2 cellular contexts compared by ENCODE assay signal in genomic region chr15:74228723-74229081, GRCh38.
TF ChIP-seq lines count a peak whose summit lies in the region.

No MANE protein-coding gene starts in this region.

TF ChIP-seq in IMR-90, 13 proteins besides CTCF, POLR2A, EP300 and RAD21 (continued from another document):
- no peak for TF ChIP-seq CEBPB (IDR thresholded peaks at IDR 0.05; ENCODE audit: low read depth, low read length)
- no peak for TF ChIP-seq RFX5 (IDR thresholded peaks at IDR 0.05; ENCODE audit: low read depth, low read length)

TF ChIP-seq in SK-N-SH treated with all-trans-retinoic acid at 6 μM for 48 hours, 23 proteins besides CTCF, POLR2A, EP300 and RAD21 (continued from another document):
- TF ChIP-seq, protein P1, sequence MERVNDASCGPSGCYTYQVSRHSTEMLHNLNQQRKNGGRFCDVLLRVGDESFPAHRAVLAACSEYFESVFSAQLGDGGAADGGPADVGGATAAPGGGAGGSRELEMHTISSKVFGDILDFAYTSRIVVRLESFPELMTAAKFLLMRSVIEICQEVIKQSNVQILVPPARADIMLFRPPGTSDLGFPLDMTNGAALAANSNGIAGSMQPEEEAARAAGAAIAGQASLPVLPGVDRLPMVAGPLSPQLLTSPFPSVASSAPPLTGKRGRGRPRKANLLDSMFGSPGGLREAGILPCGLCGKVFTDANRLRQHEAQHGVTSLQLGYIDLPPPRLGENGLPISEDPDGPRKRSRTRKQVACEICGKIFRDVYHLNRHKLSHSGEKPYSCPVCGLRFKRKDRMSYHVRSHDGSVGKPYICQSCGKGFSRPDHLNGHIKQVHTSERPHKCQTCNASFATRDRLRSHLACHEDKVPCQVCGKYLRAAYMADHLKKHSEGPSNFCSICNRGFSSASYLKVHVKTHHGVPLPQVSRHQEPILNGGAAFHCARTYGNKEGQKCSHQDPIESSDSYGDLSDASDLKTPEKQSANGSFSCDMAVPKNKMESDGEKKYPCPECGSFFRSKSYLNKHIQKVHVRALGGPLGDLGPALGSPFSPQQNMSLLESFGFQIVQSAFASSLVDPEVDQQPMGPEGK (CRISPR knock-in tag; IDR thresholded peaks at IDR 0.05; ENCODE audit: borderline replicate concordance), result peak; percentile 90
- TF ChIP-seq OSR1 (CRISPR knock-in tag; IDR thresholded peaks at IDR 0.05) (no peak), TCF4 (CRISPR knock-in tag; IDR thresholded peaks at IDR 0.05; ENCODE audit: borderline replicate concordance) (peak; percentile 77; the same call in 1 of the 2 replicates)
